8 cellular contexts compared by ENCODE assay signal in genomic region chr17:79991140-79991923, GRCh38. TPM values are rescaled to one million over a fixed set of nuclear protein-coding genes. Genes with fewer than 3 reads are reported as not detected.
A peak's percentile ranks its signal among the peaks of the same experiment; 100 is the strongest.
DNase-seq lines count a peak whose midpoint lies in the region; ATAC-seq, FAIRE-seq and TF ChIP-seq lines count a peak whose summit lies in the region.

No MANE protein-coding gene starts in this region.

- TF ChIP-seq CTCF in thoracic aorta (IDR thresholded peaks at IDR 0.05), result peak; percentile 71

- H3K4me1 ChIP-seq in thoracic aorta (ENCODE audit: control insufficient read depth in 1 of 2, low read depth in 2 of 2), result peaks cover 15 to 17% of the 10 kb centered on the region in 2 donors

- no peaks in the 10 kb centered on the region for H3K9me3 ChIP-seq in thoracic aorta

- peak overlapping the region; percentile 67 for H3K4me3 ChIP-seq in thoracic aorta

- FAIRE-seq in frontal cortex (lab: Jason Lieb, UNC), result no peak

- H3K36me3 ChIP-seq in thoracic aorta, result no peaks in the 10 kb centered on the region

- no peaks in the 10 kb centered on the region for H3K27me3 ChIP-seq in thoracic aorta (replicated peaks; ENCODE audit: insufficient read depth)

- ATAC-seq in thoracic aorta (ENCODE audit: insufficient number of reproducible peaks, low FRiP score, low read depth), result no peak
- no peak for ATAC-seq in GM19324 (IDR thresholded peaks at IDR 0.05; ENCODE audit: low FRiP score, unreplicated experiment)

- H3K27ac ChIP-seq in thoracic aorta, result no peak overlapping the region

- peak; percentile 69 for DNase-seq in DMS 273 treated with DMSO at 0.1 percent for 48 hours (lab: John Stamatoyannopoulos, UW)
- peak; percentile 47 for DNase-seq in M059J (ENCODE audit: low read depth)
- DNase-seq in SHP77 treated with DMSO at 0.1 percent for 48 hours (lab: John Stamatoyannopoulos, UW), result peak; percentile 83
- DNase-seq in activated gamma-delta T cell (lab: John Stamatoyannopoulos, UW), result peak; percentile 44
- DNase-seq in frontal cortex (ENCODE audit: low spot score in 2 of 2), result peak; percentile 87 to 94
- peak; percentile 75 for DNase-seq in occipital lobe (lab: John Stamatoyannopoulos, UW)
- DNase-seq in thoracic aorta (ENCODE audit: low spot score), result no peak

RNA-seq across cellular contexts. Expression of gene TBC1D16, which starts 44.3 kb away (rescaled TPM):
- total RNA-seq in M059J (2014; rRNA removed; shearing (Covaris generic)), result 9.3 and 15.3 TPM in 2 replicates
- total RNA-seq in frontal cortex (16.3 TPM), occipital lobe (35.4 TPM), thoracic aorta (10 to 100 TPM; 45.9 to 52.1 TPM)

RNA-seq across cellular contexts. Expression of gene CCDC40, which starts 45.1 kb away (rescaled TPM):
- 0.94 and 1.3 TPM in 2 replicates for total RNA-seq in M059J (2014; rRNA removed; shearing (Covaris generic))
- total RNA-seq in frontal cortex, result 6.5 TPM
- total RNA-seq in occipital lobe, result 5.0 TPM
- 1 to 10 TPM; 4.4 to 6.5 TPM for total RNA-seq in thoracic aorta
